Comparison of ENCODE assay signal across 2 cellular contexts in genomic region chr18:9949861-9950260, GRCh38.
TF ChIP-seq lines count a peak whose summit lies in the region.

No MANE protein-coding gene starts in this region.

TF ChIP-seq in K562, 482 proteins besides CTCF, POLR2A, EP300 and RAD21 (continues in another document):
- no peak for TF ChIP-seq HCFC1 (IDR thresholded peaks at IDR 0.05; ENCODE audit: low read depth, low read length)
- TF ChIP-seq, protein P1, sequence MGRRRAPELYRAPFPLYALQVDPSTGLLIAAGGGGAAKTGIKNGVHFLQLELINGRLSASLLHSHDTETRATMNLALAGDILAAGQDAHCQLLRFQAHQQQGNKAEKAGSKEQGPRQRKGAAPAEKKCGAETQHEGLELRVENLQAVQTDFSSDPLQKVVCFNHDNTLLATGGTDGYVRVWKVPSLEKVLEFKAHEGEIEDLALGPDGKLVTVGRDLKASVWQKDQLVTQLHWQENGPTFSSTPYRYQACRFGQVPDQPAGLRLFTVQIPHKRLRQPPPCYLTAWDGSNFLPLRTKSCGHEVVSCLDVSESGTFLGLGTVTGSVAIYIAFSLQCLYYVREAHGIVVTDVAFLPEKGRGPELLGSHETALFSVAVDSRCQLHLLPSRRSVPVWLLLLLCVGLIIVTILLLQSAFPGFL (CRISPR knock-in tag; IDR thresholded peaks at IDR 0.05): no peak
- no peak for TF ChIP-seq MAX (CRISPR knock-in tag; IDR thresholded peaks at IDR 0.05)
- TF ChIP-seq TEAD2 (tag; IDR thresholded peaks at IDR 0.05): no peak
- TF ChIP-seq, protein P2, sequence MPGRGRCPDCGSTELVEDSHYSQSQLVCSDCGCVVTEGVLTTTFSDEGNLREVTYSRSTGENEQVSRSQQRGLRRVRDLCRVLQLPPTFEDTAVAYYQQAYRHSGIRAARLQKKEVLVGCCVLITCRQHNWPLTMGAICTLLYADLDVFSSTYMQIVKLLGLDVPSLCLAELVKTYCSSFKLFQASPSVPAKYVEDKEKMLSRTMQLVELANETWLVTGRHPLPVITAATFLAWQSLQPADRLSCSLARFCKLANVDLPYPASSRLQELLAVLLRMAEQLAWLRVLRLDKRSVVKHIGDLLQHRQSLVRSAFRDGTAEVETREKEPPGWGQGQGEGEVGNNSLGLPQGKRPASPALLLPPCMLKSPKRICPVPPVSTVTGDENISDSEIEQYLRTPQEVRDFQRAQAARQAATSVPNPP (IDR thresholded peaks at IDR 0.05; ENCODE audit: borderline replicate concordance, insufficient read depth, insufficient read length): no peak
- TF ChIP-seq CEBPG (CRISPR knock-in tag; IDR thresholded peaks at IDR 0.05): no peak
- TF ChIP-seq CEBPG (tag; conservative IDR thresholded peaks at IDR 0.05 in 1 of 2, IDR thresholded peaks at IDR 0.05 in 1 of 2): peak in 1 of 2 experiments; percentile 42; a peak in 1 of 4 replicates
- TF ChIP-seq ATF7 (IDR thresholded peaks at IDR 0.05): peak; percentile 56; the same call in 1 of the 2 replicates
- no peak for TF ChIP-seq MNT (conservative IDR thresholded peaks at IDR 0.05)
- no peak for TF ChIP-seq GATA2 (CRISPR knock-in tag; IDR thresholded peaks at IDR 0.05)
- TF ChIP-seq ATF1 (CRISPR knock-in tag; IDR thresholded peaks at IDR 0.05): no peak
- peak; percentile 56 for TF ChIP-seq ATF1 (tag; IDR thresholded peaks at IDR 0.05)
- no peak for TF ChIP-seq HIVEP1 (CRISPR knock-in tag; IDR thresholded peaks at IDR 0.05)
- TF ChIP-seq, protein P3, sequence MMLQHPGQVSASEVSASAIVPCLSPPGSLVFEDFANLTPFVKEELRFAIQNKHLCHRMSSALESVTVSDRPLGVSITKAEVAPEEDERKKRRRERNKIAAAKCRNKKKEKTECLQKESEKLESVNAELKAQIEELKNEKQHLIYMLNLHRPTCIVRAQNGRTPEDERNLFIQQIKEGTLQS (IDR thresholded peaks at IDR 0.05): peak; percentile 54; the same call in 1 of the 2 replicates
- TF ChIP-seq, protein P3 (CRISPR knock-in tag; conservative IDR thresholded peaks at IDR 0.05): no peak
- no peak for TF ChIP-seq CCNT2 (IDR thresholded peaks at IDR 0.05; ENCODE audit: borderline replicate concordance, extremely low read depth, insufficient read length, low read depth, low read length)
- TF ChIP-seq DMBX1 (CRISPR knock-in tag; IDR thresholded peaks at IDR 0.05; ENCODE audit: borderline replicate concordance): no peak
- no peak for TF ChIP-seq PCBP1 (IDR thresholded peaks at IDR 0.05; ENCODE audit: low read depth, low read length, poor library complexity, severe bottlenecking)
- no peak for TF ChIP-seq PTTG1 (tag; IDR thresholded peaks at IDR 0.05; ENCODE audit: low read depth)
- no peak for TF ChIP-seq ZNF274 (IDR thresholded peaks at IDR 0.05; ENCODE audit: borderline replicate concordance, low read depth, low read length)
- TF ChIP-seq CEBPB (tag; IDR thresholded peaks at IDR 0.05): peak; percentile 72
- TF ChIP-seq HSF4 (CRISPR knock-in tag; IDR thresholded peaks at IDR 0.05; ENCODE audit: borderline replicate concordance): no peak
- no peak for TF ChIP-seq SNRNP70 (optimal IDR thresholded peaks at IDR 0.05; ENCODE audit: low read depth, low read length)
- TF ChIP-seq, protein P4, sequence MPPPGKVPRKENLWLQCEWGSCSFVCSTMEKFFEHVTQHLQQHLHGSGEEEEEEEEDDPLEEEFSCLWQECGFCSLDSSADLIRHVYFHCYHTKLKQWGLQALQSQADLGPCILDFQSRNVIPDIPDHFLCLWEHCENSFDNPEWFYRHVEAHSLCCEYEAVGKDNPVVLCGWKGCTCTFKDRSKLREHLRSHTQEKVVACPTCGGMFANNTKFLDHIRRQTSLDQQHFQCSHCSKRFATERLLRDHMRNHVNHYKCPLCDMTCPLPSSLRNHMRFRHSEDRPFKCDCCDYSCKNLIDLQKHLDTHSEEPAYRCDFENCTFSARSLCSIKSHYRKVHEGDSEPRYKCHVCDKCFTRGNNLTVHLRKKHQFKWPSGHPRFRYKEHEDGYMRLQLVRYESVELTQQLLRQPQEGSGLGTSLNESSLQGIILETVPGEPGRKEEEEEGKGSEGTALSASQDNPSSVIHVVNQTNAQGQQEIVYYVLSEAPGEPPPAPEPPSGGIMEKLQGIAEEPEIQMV (tag; conservative IDR thresholded peaks at IDR 0.05; ENCODE audit: low read depth): no peak
- TF ChIP-seq ZNF124 (CRISPR knock-in tag; IDR thresholded peaks at IDR 0.05): no peak

TF ChIP-seq in HepG2, 621 proteins besides CTCF, POLR2A, EP300 and RAD21 (continues in another document):
- TF ChIP-seq, protein P5, sequence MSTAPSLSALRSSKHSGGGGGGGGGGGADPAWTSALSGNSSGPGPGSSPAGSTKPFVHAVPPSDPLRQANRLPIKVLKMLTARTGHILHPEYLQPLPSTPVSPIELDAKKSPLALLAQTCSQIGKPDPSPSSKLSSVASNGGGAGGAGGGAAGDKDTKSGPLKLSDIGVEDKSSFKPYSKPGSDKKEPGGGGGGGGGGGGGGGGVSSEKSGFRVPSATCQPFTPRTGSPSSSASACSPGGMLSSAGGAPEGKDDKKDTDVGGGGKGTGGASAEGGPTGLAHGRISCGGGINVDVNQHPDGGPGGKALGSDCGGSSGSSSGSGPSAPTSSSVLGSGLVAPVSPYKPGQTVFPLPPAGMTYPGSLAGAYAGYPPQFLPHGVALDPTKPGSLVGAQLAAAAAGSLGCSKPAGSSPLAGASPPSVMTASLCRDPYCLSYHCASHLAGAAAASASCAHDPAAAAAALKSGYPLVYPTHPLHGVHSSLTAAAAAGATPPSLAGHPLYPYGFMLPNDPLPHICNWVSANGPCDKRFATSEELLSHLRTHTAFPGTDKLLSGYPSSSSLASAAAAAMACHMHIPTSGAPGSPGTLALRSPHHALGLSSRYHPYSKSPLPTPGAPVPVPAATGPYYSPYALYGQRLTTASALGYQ (CRISPR knock-in tag; IDR thresholded peaks at IDR 0.05): no peak
- TF ChIP-seq GATAD2A (CRISPR knock-in tag; IDR thresholded peaks at IDR 0.05) (0 out of 2 replicates have a peak, but pooled peaks have one; percentile 25), KLF6 (CRISPR knock-in tag; IDR thresholded peaks at IDR 0.05) (no peak), THAP11 (CRISPR knock-in tag; IDR thresholded peaks at IDR 0.05) (no peak), ZSCAN9 (CRISPR knock-in tag; IDR thresholded peaks at IDR 0.05; ENCODE audit: borderline replicate concordance) (no peak), ZMYM4 (CRISPR knock-in tag; IDR thresholded peaks at IDR 0.05) (peak; percentile 35; the same call in 1 of the 2 replicates), HMG20A (CRISPR knock-in tag; IDR thresholded peaks at IDR 0.05; ENCODE audit: borderline replicate concordance) (peak; percentile 33; the same call in 1 of the 2 replicates), SOX13 (IDR thresholded peaks at IDR 0.05) (no peak), SOX13 (CRISPR knock-in tag; conservative IDR thresholded peaks at IDR 0.05 in 1 of 2, IDR thresholded peaks at IDR 0.05 in 1 of 2) (no peak), BCL6 (CRISPR knock-in tag; IDR thresholded peaks at IDR 0.05) (no peak), PAXIP1 (CRISPR knock-in tag; conservative IDR thresholded peaks at IDR 0.05) (0 out of 2 replicates have a peak, but pooled peaks have one; percentile 15), ATF7 (IDR thresholded peaks at IDR 0.05) (peak; percentile 86), ATF7 (CRISPR knock-in tag; IDR thresholded peaks at IDR 0.05) (no peak), RARA (CRISPR knock-in tag; IDR thresholded peaks at IDR 0.05) (0 out of 2 replicates have a peak, but pooled peaks have one; percentile 20), CCDC6 (CRISPR knock-in tag; IDR thresholded peaks at IDR 0.05) (no peak), CEBPB (IDR thresholded peaks at IDR 0.05; ENCODE audit: borderline replicate concordance, low read depth, low read length) (peak; percentile 83), ATF1 (CRISPR knock-in tag; IDR thresholded peaks at IDR 0.05) (0 out of 2 replicates have a peak, but pooled peaks have one; percentile 33), SOX5 (CRISPR knock-in tag; IDR thresholded peaks at IDR 0.05; ENCODE audit: borderline replicate concordance) (peak; percentile 22; the same call in 1 of the 2 replicates), SAP130 (CRISPR knock-in tag; IDR thresholded peaks at IDR 0.05; ENCODE audit: low read depth) (peak; percentile 27; the same call in 1 of the 2 replicates), ZNF746 (CRISPR knock-in tag; IDR thresholded peaks at IDR 0.05) (no peak), FOXA1 (IDR thresholded peaks at IDR 0.05) (no peak), FOXA1 (CRISPR knock-in tag; IDR thresholded peaks at IDR 0.05) (no peak), ZFP82 (CRISPR knock-in tag; IDR thresholded peaks at IDR 0.05; ENCODE audit: borderline replicate concordance) (no peak), POLR2AphosphoS2 (IDR thresholded peaks at IDR 0.05; ENCODE audit: low read depth, low read length) (peak; percentile 73; the same call in 1 of the 2 replicates), NCOA2 (CRISPR knock-in tag; IDR thresholded peaks at IDR 0.05) (0 out of 2 replicates have a peak, but pooled peaks have one; percentile 42), ZBTB21 (CRISPR knock-in tag; IDR thresholded peaks at IDR 0.05) (peak; percentile 38; the same call in 1 of the 2 replicates), ATF2 (CRISPR knock-in tag; IDR thresholded peaks at IDR 0.05) (0 out of 2 replicates have a peak, but pooled peaks have one; percentile 39), ZNF878 (CRISPR knock-in tag; IDR thresholded peaks at IDR 0.05) (no peak), CREB1 (IDR thresholded peaks at IDR 0.05) (peak; percentile 78), CREB1 (CRISPR knock-in tag; IDR thresholded peaks at IDR 0.05) (no peak; the same call in 1 of the 2 replicates), ZMAT3 (CRISPR knock-in tag; conservative IDR thresholded peaks at IDR 0.05) (no peak), MEIS1 (CRISPR knock-in tag; IDR thresholded peaks at IDR 0.05; ENCODE audit: borderline replicate concordance) (no peak), CENPX (CRISPR knock-in tag; IDR thresholded peaks at IDR 0.05) (no peak), CEBPG (CRISPR knock-in tag; IDR thresholded peaks at IDR 0.05) (peak; percentile 58; the same call in 1 of the 2 replicates)
- TF ChIP-seq, protein P6, sequence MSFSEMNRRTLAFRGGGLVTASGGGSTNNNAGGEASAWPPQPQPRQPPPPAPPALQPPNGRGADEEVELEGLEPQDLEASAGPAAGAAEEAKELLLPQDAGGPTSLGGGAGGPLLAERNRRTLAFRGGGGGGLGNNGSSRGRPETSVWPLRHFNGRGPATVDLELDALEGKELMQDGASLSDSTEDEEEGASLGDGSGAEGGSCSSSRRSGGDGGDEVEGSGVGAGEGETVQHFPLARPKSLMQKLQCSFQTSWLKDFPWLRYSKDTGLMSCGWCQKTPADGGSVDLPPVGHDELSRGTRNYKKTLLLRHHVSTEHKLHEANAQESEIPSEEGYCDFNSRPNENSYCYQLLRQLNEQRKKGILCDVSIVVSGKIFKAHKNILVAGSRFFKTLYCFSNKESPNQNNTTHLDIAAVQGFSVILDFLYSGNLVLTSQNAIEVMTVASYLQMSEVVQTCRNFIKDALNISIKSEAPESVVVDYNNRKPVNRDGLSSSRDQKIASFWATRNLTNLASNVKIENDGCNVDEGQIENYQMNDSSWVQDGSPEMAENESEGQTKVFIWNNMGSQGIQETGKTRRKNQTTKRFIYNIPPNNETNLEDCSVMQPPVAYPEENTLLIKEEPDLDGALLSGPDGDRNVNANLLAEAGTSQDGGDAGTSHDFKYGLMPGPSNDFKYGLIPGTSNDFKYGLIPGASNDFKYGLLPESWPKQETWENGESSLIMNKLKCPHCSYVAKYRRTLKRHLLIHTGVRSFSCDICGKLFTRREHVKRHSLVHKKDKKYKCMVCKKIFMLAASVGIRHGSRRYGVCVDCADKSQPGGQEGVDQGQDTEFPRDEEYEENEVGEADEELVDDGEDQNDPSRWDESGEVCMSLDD (CRISPR knock-in tag; IDR thresholded peaks at IDR 0.05; ENCODE audit: borderline replicate concordance): no peak
- TF ChIP-seq, protein P7, sequence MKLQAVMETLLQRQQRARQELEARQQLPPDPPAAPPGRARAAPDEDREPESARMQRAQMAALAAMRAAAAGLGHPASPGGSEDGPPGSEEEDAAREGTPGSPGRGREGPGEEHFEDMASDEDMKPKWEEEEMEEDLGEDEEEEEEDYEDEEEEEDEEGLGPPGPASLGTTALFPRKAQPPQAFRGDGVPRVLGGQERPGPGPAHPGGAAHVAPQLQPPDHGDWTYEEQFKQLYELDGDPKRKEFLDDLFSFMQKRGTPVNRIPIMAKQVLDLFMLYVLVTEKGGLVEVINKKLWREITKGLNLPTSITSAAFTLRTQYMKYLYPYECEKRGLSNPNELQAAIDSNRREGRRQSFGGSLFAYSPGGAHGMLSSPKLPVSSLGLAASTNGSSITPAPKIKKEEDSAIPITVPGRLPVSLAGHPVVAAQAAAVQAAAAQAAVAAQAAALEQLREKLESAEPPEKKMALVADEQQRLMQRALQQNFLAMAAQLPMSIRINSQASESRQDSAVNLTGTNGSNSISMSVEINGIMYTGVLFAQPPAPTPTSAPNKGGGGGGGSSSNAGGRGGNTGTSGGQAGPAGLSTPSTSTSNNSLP (IDR thresholded peaks at IDR 0.05; ENCODE audit: low read depth, low read length): peak; percentile 54; the same call in 1 of the 2 replicates
